In genomic region chr15:76311071-76311956, GRCh38 we compare ENCODE assay signal across 8 cellular contexts. TPM values are rescaled to one million over a fixed set of nuclear protein-coding genes. Genes with fewer than 3 reads are reported as not detected.
DNase-seq lines count a peak whose midpoint lies in the region; ATAC-seq, FAIRE-seq and TF ChIP-seq lines count a peak whose summit lies in the region.

Gene ETFA (minus strand): TSS chr15:76311469. CDS start chr15:76311388, 81 bp downstream.

- no peaks in the 10 kb centered on the region for H3K9me3 ChIP-seq in Caco-2
- H3K9me3 ChIP-seq in endodermal cell (ENCODE audit: control insufficient read depth, low read length) = no peaks in the 10 kb centered on the region

- intact Hi-C loops in Caco-2 (cut with micrococcal nuclease; ENCODE audit: unreplicated experiment) = loop anchor here (2.0 kb wide), 1 partner anchor 25 kb away; the partner anchor contains the start of gene ISL2

- H3K36me3 Mint-ChIP-seq in Caco-2 (ENCODE audit: insufficient read depth, unreplicated experiment) = peaks cover 22% of the 10 kb centered on the region
- peaks cover 9% of the 10 kb centered on the region for H3K36me3 Mint-ChIP-seq in endodermal cell (ENCODE audit: low read depth)

- peaks cover 25% of the 10 kb centered on the region for H3K4me1 Mint-ChIP-seq in Caco-2 (ENCODE audit: low read depth, unreplicated experiment)
- H3K4me1 Mint-ChIP-seq in endodermal cell = peaks cover 30% of the 10 kb centered on the region

- CTCF ChIA-PET in Caco-2 (lab: Charles Lee) = interaction anchor here (0.7 to 1.4 kb wide), 3 partner anchors 19 to 25 kb away, joined by 4 to 5 read pairs (median 4); partner anchors contain the start of gene ISL2

- H3K36me3 ChIP-seq in Caco-2 (ENCODE audit: control insufficient read depth, insufficient read depth, low read length) = no peaks in the 10 kb centered on the region
- peaks cover 4% of the 10 kb centered on the region for H3K36me3 ChIP-seq in endodermal cell (ENCODE audit: control insufficient read depth, insufficient read depth, low read length)

- H3K27ac ChIP-seq in endodermal cell (ENCODE audit: low read depth, low read length) = peak within 1 kb of the TSS; percentile 49

- H3K4me3 ChIP-seq in Caco-2 (ENCODE audit: low read depth, low read length) = peak within 1 kb of the TSS; percentile 75
- H3K4me3 ChIP-seq in endodermal cell (ENCODE audit: low read length) = peak within 1 kb of the TSS; percentile 93

- peak; percentile 67 for FAIRE-seq in HTR-8/SVneo (lab: Jason Lieb, UNC)

- H3K9ac ChIP-seq in endodermal cell (ENCODE audit: extremely low read depth, low read length, poor library complexity, severe bottlenecking) = peak within 1 kb of the TSS; percentile 90

- H3K27ac Mint-ChIP-seq in Caco-2 (ENCODE audit: unreplicated experiment) = peak within 1 kb of the TSS; percentile 40
- H3K27ac Mint-ChIP-seq in endodermal cell = peak within 1 kb of the TSS; percentile 95

- H3K27me3 ChIP-seq in Caco-2 (replicated peaks; ENCODE audit: control insufficient read depth, insufficient read depth, low read length) = no peaks in the 10 kb centered on the region
- no peaks in the 10 kb centered on the region for H3K27me3 ChIP-seq in endodermal cell (ENCODE audit: control insufficient read depth, insufficient read depth, low read length, poor library complexity, severe bottlenecking)

- BruUV-seq in Caco-2 (replicated peaks; lab: Mats Ljungman, UMichigan) = no TSS peak

- no peaks in the 10 kb centered on the region for H3K27me3 Mint-ChIP-seq in Caco-2 (ENCODE audit: insufficient read depth, unreplicated experiment)
- peaks cover 8% of the 10 kb centered on the region for H3K27me3 Mint-ChIP-seq in endodermal cell (ENCODE audit: insufficient read depth)

- H3K4me1 ChIP-seq in Caco-2 (peaks cover 40% of the 10 kb centered on the region), endodermal cell (ENCODE audit: control insufficient read depth, insufficient read depth, low read length) (no peaks in the 10 kb centered on the region)

- H3K4me3 Mint-ChIP-seq in Caco-2 (ENCODE audit: unreplicated experiment) (peak within 1 kb of the TSS; percentile 63), endodermal cell (peak within 1 kb of the TSS; percentile 83)

- DNase-seq in Caco-2 = peak; percentile 98
- DNase-seq in HTR-8/SVneo (ENCODE audit: insufficient read length, low spot score) = peak; percentile 98
- peak; percentile 95 for DNase-seq in NOMO-1 treated with DMSO at 0.1 percent for 48 hours (lab: John Stamatoyannopoulos, UW; ENCODE audit: unreplicated experiment)
- peak; percentile 86 to 92 (median 88) for DNase-seq in activated CD8-positive, alpha-beta memory T cell treated with anti-CD3 and anti-CD28 coated beads for 48 hours (ENCODE audit: low read depth in 2 of 3, low spot score in 2 of 3)
- peak; percentile 98 for DNase-seq in endodermal cell
- peak; percentile 99 for DNase-seq in mesenteric fat pad (ENCODE audit: low spot score)
- DNase-seq in stimulated activated CD8-positive, alpha-beta memory T cell treated with anti-CD3 and anti-CD28 coated beads, Interleukin-15, amount 100 ng/mL, for 1 hour (ENCODE audit: low read depth) = peak; percentile 82

- TF ChIP-seq CTCF in Caco-2 (IDR thresholded peaks at IDR 0.05; ENCODE audit: insufficient read depth in 1 of 2, low read depth in 1 of 2, low read length in 1 of 2, severe bottlenecking in 1 of 2, unreplicated experiment in 1 of 2) = no peak
- TF ChIP-seq CTCF in endodermal cell (conservative IDR thresholded peaks at IDR 0.05) = no peak

- POLR2A ChIA-PET in Caco-2 (lab: Charles Lee) = interaction anchor here (0.5 to 1.6 kb wide), 8 partner anchors 11 to 859 kb away, joined by 3 to 22 read pairs (median 4); partner anchors contain the start of genes ISL2 and RCN2

- 3 to 10% methylated on average over 44 to 60 of the region's 60 CpGs for WGBS in endodermal cell (ENCODE audit: insufficient coverage in 1 of 2, insufficient read length in 1 of 2), 2 experiments

- ATAC-seq in GM21381 (IDR thresholded peaks at IDR 0.05; ENCODE audit: unreplicated experiment) = peak; percentile 99

- H3K9me3 Mint-ChIP-seq in Caco-2 (ENCODE audit: unreplicated experiment) = no peaks in the 10 kb centered on the region
- H3K9me3 Mint-ChIP-seq in endodermal cell = peaks cover 2% of the 10 kb centered on the region

RNA-seq across cellular contexts. Expression of gene ETFA, which starts in this region (rescaled TPM):
- 241 and 260 TPM in 2 replicates for total RNA-seq in Caco-2 (2022)
- 100 to 1,000 TPM; 142 to 157 TPM for total RNA-seq in endodermal cell
- polyA plus RNA-seq in endodermal cell (2013, experiment 1 of 2) = 98.2 TPM
- 87.0 TPM for polyA plus RNA-seq in endodermal cell (2013, experiment 2 of 2)
- 192 TPM for total RNA-seq in mesenteric fat pad

Comparison
In these comparisons a context has a peak if more than half of its experiments do, and no peak if none do; other contexts are left out.
1. Peak in every context shown above with its lines: DNase-seq, ATAC-seq, H3K4me3 ChIP-seq and H3K27ac ChIP-seq.